8 cellular contexts compared by ENCODE assay signal in genomic region chr17:60525347-60525623, GRCh38. TPM values are rescaled to one million over a fixed set of nuclear protein-coding genes. Genes with fewer than 3 reads are reported as not detected.
DNase-seq lines count a peak whose midpoint lies in the region; ATAC-seq, FAIRE-seq and TF ChIP-seq lines count a peak whose summit lies in the region.

No MANE protein-coding gene starts in this region.

- TF ChIP-seq EP300 in HepG2 (IDR thresholded peaks at IDR 0.05; ENCODE audit: low read depth in 2 of 2, low read length in 2 of 2), result no peak
- no peak for TF ChIP-seq EP300 in HepG2 (CRISPR knock-in tag; IDR thresholded peaks at IDR 0.05; ENCODE audit: borderline replicate concordance)

- DNase-seq in EH (ENCODE audit: low read depth) (peak; percentile 38), HT1080 (ENCODE audit: low read depth) (peak; percentile 4), brain microvascular endothelial cell (no peak), HepG2 (ENCODE audit: low spot score) (no peak), thoracic aorta (ENCODE audit: low spot score) (no peak), H4 (ENCODE audit: low spot score) (no peak)
- DNase-seq in stimulated activated CD4-positive, alpha-beta T cell treated with anti-CD3 and anti-CD28 coated beads, Interleukin-2, amount 100 ng/mL, for 24 hours, result no peak

- in situ Hi-C loops in brain microvascular endothelial cell (cut with HindIII; ENCODE audit: low pct_ligation_motif_present, low sequenced_read_pairs) (no loop called here), HepG2 (cut with HindIII; ENCODE audit: extremely low pct_ligation_motif_present, low pct_unique_long_range_greater_than_20kb) (no loop called here)

- H3K9me3 ChIP-seq in HepG2 (ENCODE audit: low read length) (no peaks in the 10 kb centered on the region), thoracic aorta (no peaks in the 10 kb centered on the region)

- H3K4me3 ChIP-seq in brain microvascular endothelial cell (ENCODE audit: low read depth, low read length) (peak overlapping the region; percentile 99), HepG2 (replicated peaks in 1 of 3; ENCODE audit: insufficient read depth in 1 of 3, low read depth in 2 of 3, low read length in 3 of 3) (peak overlapping the region; percentile 93 to 98 (median 95)), thoracic aorta (peak overlapping the region; percentile 90)

- peak overlapping the region; percentile 99 for H3K27ac ChIP-seq in brain microvascular endothelial cell
- H3K27ac ChIP-seq in HepG2 (ENCODE audit: extremely low read length, insufficient read depth, low read length), result peak overlapping the region; percentile 96
- H3K27ac ChIP-seq in thoracic aorta, result peak overlapping the region; percentile 98 to 99

- TF ChIP-seq CTCF in brain microvascular endothelial cell (IDR thresholded peaks at IDR 0.05; ENCODE audit: low read depth, low read length, missing control alignments) (no peak), HepG2 (CRISPR knock-in tag; IDR thresholded peaks at IDR 0.05) (no peak), thoracic aorta (IDR thresholded peaks at IDR 0.05) (no peak)

- H3K4me1 ChIP-seq in HepG2 (ENCODE audit: insufficient read depth, low read length) (peaks cover 38% of the 10 kb centered on the region), thoracic aorta (ENCODE audit: control insufficient read depth in 1 of 2, low read depth in 2 of 2) (peaks cover 28 to 42% of the 10 kb centered on the region in 2 donors)

- H4K20me1 ChIP-seq in HepG2 (ENCODE audit: insufficient read depth, low read length), result peaks cover 37% of the 10 kb centered on the region

- peak overlapping the region; percentile 84 for H3K4me2 ChIP-seq in HepG2 (ENCODE audit: low read depth, low read length)

- H3K9ac ChIP-seq in HepG2 (ENCODE audit: insufficient read depth, low read depth, low read length), result peak overlapping the region; percentile 95

- POLR2A ChIA-PET in HepG2 (lab: Yijun Ruan, JAX), result interaction anchor here (1.3 to 2.9 kb wide), 3 partner anchors 34 to 152 kb away, joined by 4 to 38 read pairs (median 22); partner anchors contain the start of genes BCAS3 and PPM1D

- ATAC-seq in HepG2 (peak; percentile 26), thoracic aorta (ENCODE audit: insufficient number of reproducible peaks, low FRiP score, low read depth) (no peak), GM21423 (IDR thresholded peaks at IDR 0.05; ENCODE audit: unreplicated experiment) (no peak)

- intact Hi-C loops in HepG2 (cut with micrococcal nuclease; ENCODE audit: unreplicated experiment), result loop anchor here (1.0 to 2.0 kb wide), 2 partner anchors 36 to 382 kb away; no protein-coding TSS in a partner anchor

- CTCF ChIA-PET in HepG2 (lab: Yijun Ruan, JAX; ENCODE audit: low intra/inter-chr PET ratio, low total read pairs), result no interaction called here

- under 1% methylated on average over 8 of the region's 8 CpGs for WGBS in HepG2 (ENCODE audit: low lambda C conversion rate)

- no peak for FAIRE-seq in HepG2 (lab: Jason Lieb, UNC)

- TF ChIP-seq RAD21 in HepG2 (CRISPR knock-in tag; IDR thresholded peaks at IDR 0.05), result no peak

- TF ChIP-seq POLR2A in HepG2 (IDR thresholded peaks at IDR 0.05; ENCODE audit: insufficient read depth in 1 of 2, low read depth in 2 of 2, low read length in 2 of 2), result no peak

- H2AFZ ChIP-seq in HepG2 (ENCODE audit: low read length), result no peak overlapping the region

- peaks cover 65% of the 10 kb centered on the region for H3K79me2 ChIP-seq in HepG2 (ENCODE audit: insufficient read depth, low read length)

- BruUV-seq in HepG2 (replicated peaks; lab: Mats Ljungman, UMichigan), result no TSS peak

- H3K27me3 ChIP-seq in brain microvascular endothelial cell (replicated peaks), result no peaks in the 10 kb centered on the region
- peaks cover 0 to 4% of the 10 kb centered on the region in 2 experiments; a peak in 1 of 5 replicates for H3K27me3 ChIP-seq in HepG2 (ENCODE audit: control insufficient read depth in 1 of 2, insufficient read depth in 2 of 2, low read length in 2 of 2)
- no peaks in the 10 kb centered on the region for H3K27me3 ChIP-seq in thoracic aorta (replicated peaks; ENCODE audit: insufficient read depth)

- H3K36me3 ChIP-seq in brain microvascular endothelial cell (replicated peaks), result peaks cover 4% of the 10 kb centered on the region
- peaks cover 0 to 11% of the 10 kb centered on the region in 2 experiments; a peak in 2 of 5 replicates for H3K36me3 ChIP-seq in HepG2 (replicated peaks in 1 of 2; ENCODE audit: control insufficient read depth in 1 of 2, insufficient read depth in 2 of 2, low read length in 2 of 2)
- H3K36me3 ChIP-seq in thoracic aorta, result no peaks in the 10 kb centered on the region

TF ChIP-seq in HepG2, 621 proteins besides CTCF, POLR2A, EP300 and RAD21 (continues in another document):
- TF ChIP-seq ZNF773 (CRISPR knock-in tag; IDR thresholded peaks at IDR 0.05; ENCODE audit: borderline replicate concordance), result no peak
- peak; percentile 69; the same call in 1 of the 2 replicates for TF ChIP-seq TGIF2 (CRISPR knock-in tag; IDR thresholded peaks at IDR 0.05)
- TF ChIP-seq, protein P1, sequence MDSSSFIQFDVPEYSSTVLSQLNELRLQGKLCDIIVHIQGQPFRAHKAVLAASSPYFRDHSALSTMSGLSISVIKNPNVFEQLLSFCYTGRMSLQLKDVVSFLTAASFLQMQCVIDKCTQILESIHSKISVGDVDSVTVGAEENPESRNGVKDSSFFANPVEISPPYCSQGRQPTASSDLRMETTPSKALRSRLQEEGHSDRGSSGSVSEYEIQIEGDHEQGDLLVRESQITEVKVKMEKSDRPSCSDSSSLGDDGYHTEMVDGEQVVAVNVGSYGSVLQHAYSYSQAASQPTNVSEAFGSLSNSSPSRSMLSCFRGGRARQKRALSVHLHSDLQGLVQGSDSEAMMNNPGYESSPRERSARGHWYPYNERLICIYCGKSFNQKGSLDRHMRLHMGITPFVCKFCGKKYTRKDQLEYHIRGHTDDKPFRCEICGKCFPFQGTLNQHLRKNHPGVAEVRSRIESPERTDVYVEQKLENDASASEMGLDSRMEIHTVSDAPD (CRISPR knock-in tag; IDR thresholded peaks at IDR 0.05), result no peak
- TF ChIP-seq HNRNPL (IDR thresholded peaks at IDR 0.05; ENCODE audit: low read depth, low read length), result no peak
- TF ChIP-seq, protein P2, sequence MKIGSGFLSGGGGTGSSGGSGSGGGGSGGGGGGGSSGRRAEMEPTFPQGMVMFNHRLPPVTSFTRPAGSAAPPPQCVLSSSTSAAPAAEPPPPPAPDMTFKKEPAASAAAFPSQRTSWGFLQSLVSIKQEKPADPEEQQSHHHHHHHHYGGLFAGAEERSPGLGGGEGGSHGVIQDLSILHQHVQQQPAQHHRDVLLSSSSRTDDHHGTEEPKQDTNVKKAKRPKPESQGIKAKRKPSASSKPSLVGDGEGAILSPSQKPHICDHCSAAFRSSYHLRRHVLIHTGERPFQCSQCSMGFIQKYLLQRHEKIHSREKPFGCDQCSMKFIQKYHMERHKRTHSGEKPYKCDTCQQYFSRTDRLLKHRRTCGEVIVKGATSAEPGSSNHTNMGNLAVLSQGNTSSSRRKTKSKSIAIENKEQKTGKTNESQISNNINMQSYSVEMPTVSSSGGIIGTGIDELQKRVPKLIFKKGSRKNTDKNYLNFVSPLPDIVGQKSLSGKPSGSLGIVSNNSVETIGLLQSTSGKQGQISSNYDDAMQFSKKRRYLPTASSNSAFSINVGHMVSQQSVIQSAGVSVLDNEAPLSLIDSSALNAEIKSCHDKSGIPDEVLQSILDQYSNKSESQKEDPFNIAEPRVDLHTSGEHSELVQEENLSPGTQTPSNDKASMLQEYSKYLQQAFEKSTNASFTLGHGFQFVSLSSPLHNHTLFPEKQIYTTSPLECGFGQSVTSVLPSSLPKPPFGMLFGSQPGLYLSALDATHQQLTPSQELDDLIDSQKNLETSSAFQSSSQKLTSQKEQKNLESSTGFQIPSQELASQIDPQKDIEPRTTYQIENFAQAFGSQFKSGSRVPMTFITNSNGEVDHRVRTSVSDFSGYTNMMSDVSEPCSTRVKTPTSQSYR (CRISPR knock-in tag; IDR thresholded peaks at IDR 0.05; ENCODE audit: borderline replicate concordance), result peak; percentile 80; the same call in 1 of the 2 replicates

RNA-seq across cellular contexts. Expression of gene APPBP2, which starts 0.8 kb away (rescaled TPM):
- total RNA-seq in HT1080 (2014; rRNA removed; shearing (Covaris generic)), result 15.5 and 15.7 TPM in 2 replicates
- polyA plus RNA-seq in HT1080 (2015; cell fraction: cytosol; rRNA removed), result 9.8 and 14.5 TPM in 2 replicates
- 21.8 and 22.5 TPM in 2 replicates for polyA plus RNA-seq in HT1080 (2015; cell fraction: nucleus; rRNA removed)
- 45.8 and 68.8 TPM in 2 replicates for total RNA-seq in HepG2 (2016; rRNA removed; fragmentation: Illumina TruSeq; extraction: Trizol)
- total RNA-seq in HepG2 (2016; cell fraction: cytosol; rRNA removed; fragmentation: Illumina TruSeq; extraction: Trizol; ENCODE audit: low read depth), result 5.2 and 7.9 TPM in 2 replicates
- 49.0 and 68.2 TPM in 2 replicates for total RNA-seq in HepG2 (2016; cell fraction: insoluble cytoplasmic fraction; rRNA removed; fragmentation: Illumina TruSeq; extraction: Trizol)
- total RNA-seq in HepG2 (2016; cell fraction: membrane; rRNA removed; fragmentation: Illumina TruSeq; extraction: Trizol), result 9.3 and 10.9 TPM in 2 replicates
- total RNA-seq in HepG2 (2016; cell fraction: nucleus; rRNA removed; fragmentation: Illumina TruSeq; extraction: Trizol), result 23.2 and 23.8 TPM in 2 replicates
- polyA plus RNA-seq in HepG2 (2011; rRNA removed), result 15.9 and 17.5 TPM in 2 replicates
- 5.6 and 9.8 TPM in 2 replicates for polyA plus RNA-seq in HepG2 (2011; cell fraction: cytosol; rRNA removed)
- polyA plus RNA-seq in HepG2 (2011; cell fraction: nucleus; rRNA removed), result 7.9 and 10.8 TPM in 2 replicates
- 19.1 and 29.9 TPM in 2 replicates for polyA plus RNA-seq in HepG2 (2012)
- polyA plus RNA-seq in HepG2 (2016; cell fraction: cytosol; fragmentation: Illumina TruSeq; extraction: Trizol; ENCODE audit: low read depth), result 0.89 and 1.1 TPM in 2 replicates
- polyA plus RNA-seq in HepG2 (2016; cell fraction: insoluble cytoplasmic fraction; fragmentation: Illumina TruSeq; extraction: Trizol; ENCODE audit: low read depth), result 30.1 and 36.8 TPM in 2 replicates
- 2.9 and 3.3 TPM in 2 replicates for polyA plus RNA-seq in HepG2 (2016; cell fraction: membrane; fragmentation: Illumina TruSeq; extraction: Trizol; ENCODE audit: low read depth)
- polyA plus RNA-seq in HepG2 (2016; cell fraction: nucleus; fragmentation: Illumina TruSeq; extraction: Trizol; ENCODE audit: insufficient read depth, low read depth), result 22.3 and 23.3 TPM in 2 replicates
- polyA minus RNA-seq in HepG2 (2011; rRNA and poly(A)+ RNA removed; ENCODE audit: low replicate concordance), result 18.9 and 33.5 TPM in 2 replicates
- 26.9 and 27.8 TPM in 2 replicates for polyA minus RNA-seq in HepG2 (2011; cell fraction: cytosol; rRNA and poly(A)+ RNA removed)
- 31.4 and 41.6 TPM in 2 replicates for polyA minus RNA-seq in HepG2 (2011; cell fraction: nucleus; rRNA and poly(A)+ RNA removed)
- 10 to 100 TPM; 21.5 to 33.1 TPM for total RNA-seq in thoracic aorta
- 24.7 and 33.0 TPM in 2 replicates for total RNA-seq in H4 (2014; rRNA removed; shearing (Covaris generic))

Comparison
In these comparisons a context has a peak if more than half of its experiments do, and no peak if none do; other contexts are left out.
1. DNase-seq: peak in EH (single experiment) and HT1080 (single experiment); none in brain microvascular endothelial cell (single experiment), HepG2 (single experiment), thoracic aorta (single experiment), stimulated activated CD4-positive, alpha-beta T cell treated with anti-CD3 and anti-CD28 coated beads, Interleukin-2, amount 100 ng/mL, for 24 hours (0 of 2) and H4 (single experiment).
2. Peak in every context shown above with its lines, with median percentiles within 50 percentile points of each other: H3K27ac ChIP-seq and H3K4me3 ChIP-seq.